29 cellular contexts compared by ENCODE assay signal in the genomic region with DNA sequence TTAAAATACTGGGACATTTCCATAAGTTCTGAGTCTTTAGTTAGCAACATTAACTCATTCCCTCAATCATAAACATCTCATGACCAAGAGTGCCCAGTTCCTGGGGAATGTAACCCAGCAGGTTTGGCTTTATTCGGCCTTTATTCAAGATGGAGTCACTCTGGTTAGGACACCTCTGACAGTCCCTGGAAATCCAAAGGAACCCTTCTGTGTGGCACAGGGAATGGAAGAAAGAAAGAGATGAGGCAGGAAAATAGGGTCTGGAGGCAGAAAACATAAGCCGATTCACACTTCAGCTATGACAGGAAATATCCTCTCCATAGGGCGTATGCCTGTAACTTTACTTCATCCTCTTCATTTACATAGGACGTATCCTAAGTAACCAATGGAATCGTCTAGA. TPM values are rescaled to one million over a fixed set of nuclear protein-coding genes. Genes with fewer than 3 reads are reported as not detected.
DNase-seq lines count a peak whose midpoint lies in the region; ATAC-seq, FAIRE-seq and TF ChIP-seq lines count a peak whose summit lies in the region.
"Had no signal": no experiment of that assay in that cellular context is flagged by ENCODE, and none has a peak within 500 bp of the region (broad histone marks: within the 10 kb centered on the region; RNA-seq: fewer than 3 reads in every experiment).

No MANE protein-coding gene starts in this region.

- H3K27me3 ChIP-seq in GM23338 (ENCODE audit: insufficient read depth) (no peaks in the 10 kb centered on the region), HUES64 (ENCODE audit: insufficient read depth, low read length) (no peaks in the 10 kb centered on the region), H1 (replicated peaks in 1 of 4; ENCODE audit: control insufficient read depth in 3 of 4, extremely low read depth in 1 of 4, insufficient read depth in 3 of 4, low read length in 3 of 4) (no peaks in the 10 kb centered on the region), iPS-20b (ENCODE audit: insufficient read depth, low read length) (no peaks in the 10 kb centered on the region)
- H3K27me3 ChIP-seq: BLaER1, SJSA1 had no signal

- TF ChIP-seq POLR2A in H1 (IDR thresholded peaks at IDR 0.05; ENCODE audit: control extremely low read depth in 1 of 2, low read depth in 2 of 2, low read length in 2 of 2) (no peak), H54 (IDR thresholded peaks at IDR 0.05; ENCODE audit: low read depth, low read length) (no peak)

- H3K4me2 ChIP-seq in GM23338 (peak overlapping the region; percentile 74), H1 (ENCODE audit: insufficient read depth in 1 of 2, low read depth in 2 of 2, low read length in 2 of 2) (peak overlapping the region; percentile 78 to 87; a peak in 3 of 4 replicates)
- H3K4me2 ChIP-seq: BLaER1, PC-9 had no signal

- H2BK15ac ChIP-seq in H1 (ENCODE audit: low read length), result no peak overlapping the region

- H2BK120ac ChIP-seq in H1 (replicated peaks; ENCODE audit: low read depth, low read length), result no peak overlapping the region

- no peak overlapping the region for H3K4me3 Mint-ChIP-seq in GM23338
- H3K4me3 Mint-ChIP-seq: CD4-positive, CD25-positive, alpha-beta regulatory T cell had no signal

- no peak overlapping the region for H3K4ac ChIP-seq in H1 (replicated peaks; ENCODE audit: insufficient read length, low read depth, low read length)

- no peaks in the 10 kb centered on the region for H3K79me2 ChIP-seq in GM23338 (replicated peaks; ENCODE audit: insufficient read depth)
- H3K79me2 ChIP-seq in H1 (ENCODE audit: control insufficient read depth in 1 of 2, insufficient read depth in 2 of 2, low read length in 2 of 2), result no peaks in the 10 kb centered on the region

- H2BK12ac ChIP-seq in H1 (ENCODE audit: low read depth, low read length), result no peak overlapping the region

- WGBS in HUES64, result 79% methylated on average over 5 of the region's 5 CpGs
- 73% methylated on average over 5 of the region's 5 CpGs; no CpG with 5 or more reads in 1 of the 2 experiments for WGBS in H1 (ENCODE audit: extremely low coverage in 1 of 2, insufficient coverage in 1 of 2, insufficient read length in 1 of 2, insufficient replicate concordance in 2 of 2, low coverage in 1 of 2, low lambda C conversion rate in 2 of 2, missing lambda C conversion rate in 1 of 2), 2 experiments

- no peak overlapping the region for H2AFZ ChIP-seq in GM23338
- no peak overlapping the region for H2AFZ ChIP-seq in H1 (ENCODE audit: low read length)
- H2AFZ ChIP-seq: PC-9 had no signal

- no peak overlapping the region for H4K8ac ChIP-seq in H1 (ENCODE audit: extremely low read depth, insufficient read depth, low read length)

- H3K27ac Mint-ChIP-seq in GM23338, result peak overlapping the region; percentile 99; the same call in 1 of the 2 replicates
- H3K27ac Mint-ChIP-seq: CD4-positive, CD25-positive, alpha-beta regulatory T cell had no signal

- H4K91ac ChIP-seq in H1 (replicated peaks; ENCODE audit: insufficient read length, low read length), result no peak overlapping the region

- CTCF ChIA-PET in H1 (lab: Charles Lee; ENCODE audit: partially characterized antibody), result interaction anchor here (1.0 to 1.6 kb wide), 5 partner anchors 21 to 104 kb away, joined by 3 to 12 read pairs (median 4); no protein-coding TSS in a partner anchor

- peaks cover 38% of the 10 kb centered on the region for H3K4me1 Mint-ChIP-seq in GM23338
- H3K4me1 Mint-ChIP-seq: CD4-positive, CD25-positive, alpha-beta regulatory T cell had no signal

- H4K20me1 ChIP-seq in GM23338 (replicated peaks; ENCODE audit: insufficient read depth) (no peaks in the 10 kb centered on the region), H1 (replicated peaks in 1 of 2; ENCODE audit: control insufficient read depth in 1 of 2, insufficient read depth in 2 of 2, low read length in 2 of 2) (no peaks in the 10 kb centered on the region)
- H4K20me1 ChIP-seq: BLaER1 had no signal

- no peak; the same call in 2 of the 3 replicates for ATAC-seq in GM23338
- ATAC-seq: GM12878 had no signal

- 0 out of 2 replicates have a peak, but pooled peaks cover 4% of the 10 kb centered on the region for H3K9me2 ChIP-seq in GM23338 (ENCODE audit: insufficient read depth)

- H3K9ac ChIP-seq in HUES64 (ENCODE audit: low read depth, low read length), result no peak overlapping the region
- no peak overlapping the region for H3K9ac ChIP-seq in H1 (replicated peaks in 1 of 4; ENCODE audit: extremely low read depth in 1 of 4, low read depth in 3 of 4, low read length in 3 of 4)
- peak overlapping the region; percentile 73; the same call in 1 of the 2 replicates for H3K9ac ChIP-seq in iPS-20b (ENCODE audit: low read depth, low read length)
- H3K9ac ChIP-seq: BLaER1 had no signal

- peaks cover 10% of the 10 kb centered on the region for H3K27me3 Mint-ChIP-seq in GM23338 (ENCODE audit: insufficient read depth, low read depth, poor library complexity)
- H3K27me3 Mint-ChIP-seq: CD4-positive, CD25-positive, alpha-beta regulatory T cell had no signal

- H3K9me3 ChIP-seq in HUES64 (ENCODE audit: insufficient read depth, low read depth, low read length), result no peaks in the 10 kb centered on the region
- H3K9me3 ChIP-seq in H1 (ENCODE audit: insufficient read depth in 2 of 2, low read depth in 1 of 2, low read length in 1 of 2), result no peaks in the 10 kb centered on the region
- no peaks in the 10 kb centered on the region for H3K9me3 ChIP-seq in iPS-20b (ENCODE audit: insufficient read depth, low read depth, low read length)
- H3K9me3 ChIP-seq: BLaER1, SJSA1 had no signal

- POLR2A ChIA-PET in H1 (lab: Charles Lee; ENCODE audit: partially characterized antibody), result interaction anchor here (1.1 to 2.9 kb wide), 5 partner anchors 10 to 88 kb away, joined by 3 to 28 read pairs (median 5); no protein-coding TSS in a partner anchor

- H3K23me2 ChIP-seq in H1 (ENCODE audit: low read depth, low read length), result 0 out of 2 replicates have a peak, but pooled peaks cover 2% of the 10 kb centered on the region

- no peak overlapping the region for H3K18ac ChIP-seq in H1 (ENCODE audit: extremely low read depth, low read length)

- H2AK5ac ChIP-seq in H1 (ENCODE audit: low read depth, low read length), result no peak overlapping the region

- TF ChIP-seq EP300 in H1 (IDR thresholded peaks at IDR 0.05; ENCODE audit: borderline replicate concordance in 1 of 2, low read depth in 2 of 2, low read length in 2 of 2), result no peak

- H3K27ac ChIP-seq in GM23338 (ENCODE audit: low read depth) (peak overlapping the region; percentile 91), HUES64 (ENCODE audit: low read depth, low read length) (peak overlapping the region; percentile 90), H1 (ENCODE audit: low read depth, low read length) (no peak overlapping the region), iPS-20b (ENCODE audit: low read length) (peak overlapping the region; percentile 77)
- H3K27ac ChIP-seq: BLaER1, HL-60, PC-9, SJSA1 had no signal

- H3K23ac ChIP-seq in H1 (ENCODE audit: insufficient read length), result no peak overlapping the region

- no peaks in the 10 kb centered on the region for H3K36me3 ChIP-seq in GM23338 (ENCODE audit: insufficient read depth)
- no peaks in the 10 kb centered on the region for H3K36me3 ChIP-seq in HUES64 (ENCODE audit: insufficient read depth, low read length)
- peaks cover 0 to 5% (median 0%) of the 10 kb centered on the region in 4 experiments; a peak in 1 of 8 replicates for H3K36me3 ChIP-seq in H1 (ENCODE audit: control insufficient read depth in 2 of 4, insufficient read depth in 4 of 4, low read length in 3 of 4)
- H3K36me3 ChIP-seq in iPS-20b (ENCODE audit: insufficient read depth, low read depth, low read length), result no peaks in the 10 kb centered on the region
- H3K36me3 ChIP-seq: SJSA1 had no signal

- no peak overlapping the region for H3K14ac ChIP-seq in H1 (ENCODE audit: insufficient read length)

- peaks cover 11% of the 10 kb centered on the region for H3K36me3 Mint-ChIP-seq in GM23338 (ENCODE audit: low read depth)
- H3K36me3 Mint-ChIP-seq: CD4-positive, CD25-positive, alpha-beta regulatory T cell had no signal

- H3K79me1 ChIP-seq in H1 (ENCODE audit: low read depth, low read length), result no peaks in the 10 kb centered on the region

- H3K4me3 ChIP-seq in GM23338 (peak overlapping the region; percentile 31), HUES64 (ENCODE audit: low read length) (no peak overlapping the region; the same call in 1 of the 2 replicates), H1 (ENCODE audit: extremely low read depth in 1 of 4, insufficient read depth in 2 of 4, low read depth in 3 of 4, low read length in 4 of 4) (peak overlapping the region in 1 of 4 experiments; percentile 57; a peak in 1 of 8 replicates), iPS-20b (ENCODE audit: low read length) (peak overlapping the region; percentile 46; the same call in 1 of the 2 replicates)
- H3K4me3 ChIP-seq: BLaER1, GM12878, PC-9, SJSA1 had no signal

- H2BK20ac ChIP-seq in H1 (ENCODE audit: low read length), result no peak overlapping the region

- H3K4me1 ChIP-seq in GM23338 (ENCODE audit: insufficient read depth) (peaks cover 30% of the 10 kb centered on the region), HUES64 (ENCODE audit: insufficient read depth, low read length) (peaks cover 36% of the 10 kb centered on the region), H1 (replicated peaks in 1 of 4; ENCODE audit: control insufficient read depth in 3 of 4, insufficient read depth in 4 of 4, low read length in 3 of 4) (peaks cover 0 to 18% (median 9%) of the 10 kb centered on the region in 4 experiments; a peak in 6 of 7 replicates), iPS-20b (ENCODE audit: insufficient read depth, low read length) (peaks cover 15% of the 10 kb centered on the region; the same call in 1 of the 2 replicates)
- H3K4me1 ChIP-seq: BLaER1, SJSA1 had no signal

- H4K5ac ChIP-seq in H1 (ENCODE audit: insufficient read length, low read depth, low read length), result no peak overlapping the region

- FAIRE-seq in H1 (lab: Jason Lieb, UNC), result no peak
- FAIRE-seq in RCC 7860 (lab: Jason Lieb, UNC), result no peak
- no peak for FAIRE-seq in H54 (lab: Jason Lieb, UNC)
- FAIRE-seq: A204.1, GM12878 had no signal

- 0 out of 2 replicates have a peak, but pooled peaks cover 9% of the 10 kb centered on the region for H3F3A ChIP-seq in GM23338 (replicated peaks; ENCODE audit: low read depth)

- H3K56ac ChIP-seq in H1 (replicated peaks; ENCODE audit: insufficient read length, low read depth, low read length), result no peak overlapping the region

- no peak for TF ChIP-seq CTCF in GM23338 (conservative IDR thresholded peaks at IDR 0.05; ENCODE audit: low read depth in 2 of 2)
- no peak for TF ChIP-seq CTCF in H1 (IDR thresholded peaks at IDR 0.05; ENCODE audit: control extremely low read depth in 1 of 3, insufficient read depth in 1 of 3, low read depth in 1 of 3, low read length in 3 of 3)

- no peak for TF ChIP-seq RAD21 in H1 (IDR thresholded peaks at IDR 0.05 in 1 of 2, conservative IDR thresholded peaks at IDR 0.05 in 1 of 2; ENCODE audit: low read depth in 2 of 2, low read length in 2 of 2)

- H2BK5ac ChIP-seq in H1 (ENCODE audit: low read depth, low read length), result no peak overlapping the region

- DNase-seq in GM23338 (ENCODE audit: low spot score) (no peak), H1 (ENCODE audit: low read depth in 1 of 2, low spot score in 2 of 2) (no peak), RCC 7860 (ENCODE audit: low spot score) (no peak), NCI-H2029 (lab: John Stamatoyannopoulos, UW) (no peak), NCI-H748 (lab: John Stamatoyannopoulos, UW; ENCODE audit: unreplicated experiment) (no peak), H54 (ENCODE audit: insufficient read length, low spot score) (no peak)
- DNase-seq: CD4-positive, CD25-positive, alpha-beta regulatory T cell; DMS79; EL; GDM1; GOT3; KBM-7; MM.1S; NCI-H1694; NCI-H2081; NCI-H2171 treated with DMSO at 0.1 percent for 48 hours; NCI-H524; NCI-H82; PC-9; Right ventricle myocardium superior; RPMI8226; T-helper 2 cell had no signal

- peaks cover 5% of the 10 kb centered on the region; the same call in 2 of the 3 replicates for H3K9me3 Mint-ChIP-seq in GM23338
- H3K9me3 Mint-ChIP-seq: CD4-positive, CD25-positive, alpha-beta regulatory T cell had no signal

RNA-seq across cellular contexts. Expression of gene FXN, which starts 53.5 kb away (rescaled TPM):
- total RNA-seq in GM23338 (2014; rRNA removed; shearing (Covaris generic)), result 17.8 and 26.1 TPM in 2 replicates
- polyA plus RNA-seq in GM23338 (2016; fragmentation: Nextera tagmentation; extraction: Ambion mirVana), result 55.0 and 66.4 TPM in 2 replicates
- polyA plus RNA-seq in HUES64 (2013, experiment 1 of 2), result 29.3 TPM
- 27.6 TPM for polyA plus RNA-seq in HUES64 (2013, experiment 2 of 2)
- total RNA-seq in H1 (2021; fragmentation: NEBNext Ultra II Directional; extraction: Animal tissue kit (Norgen Biotek cat#: 25700)), result 37.5 and 41.6 TPM in 2 replicates
- polyA plus RNA-seq in H1 (2011; rRNA removed), result 24.0 and 34.2 TPM in 2 replicates
- polyA plus RNA-seq in H1 (2011; cell fraction: cytosol; rRNA removed), result 28.3 TPM
- polyA plus RNA-seq in H1 (2011; cell fraction: nucleus; rRNA removed), result 13.8 TPM
- 32.8 to 43.8 TPM (median 36.6 TPM) in 4 replicates for polyA plus RNA-seq in H1 (2012, experiment 1 of 2)
- 47.9 TPM for polyA plus RNA-seq in H1 (2012, experiment 2 of 2)
- polyA plus RNA-seq in H1 (2013, experiment 1 of 2), result 39.4 TPM
- 40.1 TPM for polyA plus RNA-seq in H1 (2013, experiment 2 of 2)
- polyA minus RNA-seq in H1 (2011; rRNA and poly(A)+ RNA removed), result 25.0 and 27.2 TPM in 2 replicates
- polyA minus RNA-seq in H1 (2011; cell fraction: cytosol; rRNA and poly(A)+ RNA removed), result 7.3 TPM
- 15.8 TPM for polyA minus RNA-seq in H1 (2011; cell fraction: nucleus; rRNA and poly(A)+ RNA removed)
